ENCODE assay signal across 15 cellular contexts in genomic region chr1:18020021-18020817, GRCh38.
DNase-seq lines count a peak whose midpoint lies in the region; ATAC-seq and TF ChIP-seq lines count a peak whose summit lies in the region.
"Had no signal": no experiment of that assay in that cellular context is flagged by ENCODE, and none has a peak within 500 bp of the region (broad histone marks: within the 10 kb centered on the region; RNA-seq: fewer than 3 reads in every experiment).

No MANE protein-coding gene starts in this region.

- H3K4me1 Mint-ChIP-seq in naive thymus-derived CD4-positive, alpha-beta T cell = no peaks in the 10 kb centered on the region

- no peak overlapping the region for H3K14ac ChIP-seq in neuronal stem cell (ENCODE audit: low read length)

- peak; percentile 12 for DNase-seq in NCI-H510A treated with DMSO at 0.1 percent for 48 hours (lab: John Stamatoyannopoulos, UW)
- no peak for DNase-seq in NCI-H510A (lab: John Stamatoyannopoulos, UW)
- DNase-seq in OCI-LY7 (ENCODE audit: low spot score) = peak; percentile 50
- no peak for DNase-seq in neuronal stem cell (ENCODE audit: low spot score)
- no peak for DNase-seq in naive thymus-derived CD4-positive, alpha-beta T cell
- no peak for DNase-seq in tibial artery
- no peak for DNase-seq in NK-92 treated with Interleukin-12 subunit alpha and Interleukin-12 subunit beta, amount 100 ng/mL, for 24 hours (lab: John Stamatoyannopoulos, UW)
- DNase-seq: C1 segment of cervical spinal cord; Calu3; CD4-positive, alpha-beta T cell; DMS 273 treated with DMSO at 0.1 percent for 48 hours; GF-D8; HCEC 1CT had no signal

- no peak overlapping the region for H2BK12ac ChIP-seq in neuronal stem cell (ENCODE audit: low read length)

- intact Hi-C loops in OCI-LY7 (cut with micrococcal nuclease; ENCODE audit: unreplicated experiment) = no loop called here
- intact Hi-C loops in naive thymus-derived CD4-positive, alpha-beta T cell (cut with micrococcal nuclease) = no loop called here
- intact Hi-C loops in tibial artery (cut with DNase I; ENCODE audit: low total_unique reads) = no loop called here

- no peaks in the 10 kb centered on the region for H3K79me1 ChIP-seq in neuronal stem cell (ENCODE audit: low read depth, low read length)

- H3K18ac ChIP-seq in neuronal stem cell (ENCODE audit: low read length) = peak overlapping the region; percentile 11

- H2BK15ac ChIP-seq in neuronal stem cell (ENCODE audit: low read length) = no peak overlapping the region

- no peaks in the 10 kb centered on the region for H3K9me2 ChIP-seq in OCI-LY7 (ENCODE audit: insufficient read depth, low read length)

- H4K20me1 ChIP-seq in OCI-LY7 (ENCODE audit: insufficient read depth, low read length) = no peaks in the 10 kb centered on the region

- H2AFZ ChIP-seq in OCI-LY7 (ENCODE audit: low read length) (no peak overlapping the region), neuronal stem cell (ENCODE audit: low read length) (no peak overlapping the region)

- no peak overlapping the region for H3K9ac ChIP-seq in neuronal stem cell (ENCODE audit: low read depth, low read length, poor library complexity)

- H2BK120ac ChIP-seq in neuronal stem cell (ENCODE audit: low read depth, low read length) = no peak overlapping the region

- H3K79me2 ChIP-seq in OCI-LY7 (ENCODE audit: insufficient read depth, low read depth, low read length) = no peaks in the 10 kb centered on the region

- H3K4me2 ChIP-seq in OCI-LY7 (ENCODE audit: low read length) = peak overlapping the region; percentile 47
- H3K4me2 ChIP-seq in neuronal stem cell (ENCODE audit: insufficient read depth, low read length, poor library complexity, severe bottlenecking) = no peak overlapping the region

- ATAC-seq in esophagus mucosa = peak; percentile 36
- ATAC-seq in naive thymus-derived CD4-positive, alpha-beta T cell = no peak

- H3K4me1 ChIP-seq in OCI-LY7 (ENCODE audit: insufficient read depth, low read length, poor library complexity, severe bottlenecking) (peaks cover 22% of the 10 kb centered on the region), neuronal stem cell (ENCODE audit: control insufficient read depth in 2 of 2, insufficient read depth in 1 of 2, low read depth in 1 of 2, low read length in 2 of 2) (peaks cover 0 to 5% of the 10 kb centered on the region in 2 donors), tibial artery (no peaks in the 10 kb centered on the region)
- H3K4me1 ChIP-seq in naive thymus-derived CD4-positive, alpha-beta T cell (ENCODE audit: control insufficient read depth in 2 of 2, insufficient read depth in 2 of 2, low read length in 2 of 2) = no peaks in the 10 kb centered on the region

- WGBS in neuronal stem cell (ENCODE audit: extremely low coverage in 2 of 2, insufficient read length in 2 of 2, insufficient replicate concordance in 1 of 2), 2 donors = no CpG with 5 or more reads among the region's 7 CpGs

- H2BK5ac ChIP-seq in neuronal stem cell (ENCODE audit: low read length) = no peak overlapping the region

- H3K27me3 ChIP-seq in neuronal stem cell (ENCODE audit: control insufficient read depth in 3 of 3, insufficient read depth in 3 of 3, low read depth in 1 of 3, low read length in 3 of 3) = peaks cover 0 to 7% (median 0%) of the 10 kb centered on the region in 3 experiments
- H3K27me3 ChIP-seq in naive thymus-derived CD4-positive, alpha-beta T cell (ENCODE audit: control insufficient read depth in 2 of 2, insufficient read depth in 2 of 2, low read length in 2 of 2) = no peaks in the 10 kb centered on the region
- H3K27me3 ChIP-seq in tibial artery = peaks cover 0 to 68% of the 10 kb centered on the region in 2 donors

- no peak overlapping the region for H4K8ac ChIP-seq in neuronal stem cell (ENCODE audit: low read depth, low read length)

- H4K91ac ChIP-seq in neuronal stem cell (ENCODE audit: low read depth, low read length, poor library complexity) = no peak overlapping the region

- peaks cover 0 to 42% (median 21%) of the 10 kb centered on the region in 5 donors for H3K27me3 Mint-ChIP-seq in naive thymus-derived CD4-positive, alpha-beta T cell

- H3K9me3 ChIP-seq in OCI-LY7 (ENCODE audit: low read length) (no peaks in the 10 kb centered on the region), neuronal stem cell (replicated peaks in 1 of 2; ENCODE audit: control insufficient read depth in 2 of 2, insufficient read depth in 1 of 2, low read depth in 1 of 2, low read length in 2 of 2) (no peaks in the 10 kb centered on the region), tibial artery (no peaks in the 10 kb centered on the region)
- no peaks in the 10 kb centered on the region for H3K9me3 ChIP-seq in naive thymus-derived CD4-positive, alpha-beta T cell (ENCODE audit: control insufficient read depth in 2 of 3, low read length in 3 of 3)

- no peak overlapping the region for H3K4ac ChIP-seq in neuronal stem cell (ENCODE audit: low read length)

- peak overlapping the region; percentile 23 for H3K23ac ChIP-seq in neuronal stem cell (ENCODE audit: low read depth, low read length, poor library complexity)

- H3K27ac Mint-ChIP-seq in naive thymus-derived CD4-positive, alpha-beta T cell = no peak overlapping the region
- H3K27ac Mint-ChIP-seq: B cell; CD4-positive, alpha-beta T cell had no signal

- peaks cover 0 to 2% (median 0%) of the 10 kb centered on the region in 11 donors for H3K9me3 Mint-ChIP-seq in naive thymus-derived CD4-positive, alpha-beta T cell
- H3K9me3 Mint-ChIP-seq: CD4-positive, alpha-beta T cell had no signal

- TF ChIP-seq CTCF in OCI-LY7 (conservative IDR thresholded peaks at IDR 0.05; ENCODE audit: low read length) (no peak), tibial artery (IDR thresholded peaks at IDR 0.05) (no peak)

- POLR2A ChIA-PET in OCI-LY7 (lab: Charles Lee) = interaction anchor here (1.8 kb wide), 1 partner anchor 13 kb away, joined by 3 read pairs; no protein-coding TSS in a partner anchor
- POLR2A ChIA-PET in naive thymus-derived CD4-positive, alpha-beta T cell (lab: Charles Lee) = no interaction called here

- no peak overlapping the region for H3K4me3 Mint-ChIP-seq in naive thymus-derived CD4-positive, alpha-beta T cell
- H3K4me3 Mint-ChIP-seq: B cell; CD4-positive, alpha-beta T cell had no signal

- BruUV-seq in OCI-LY7 (replicated peaks; lab: Mats Ljungman, UMichigan) = no TSS peak

- CTCF ChIA-PET in OCI-LY7 (lab: Charles Lee; ENCODE audit: unreplicated experiment) = no interaction called here
- CTCF ChIA-PET in naive thymus-derived CD4-positive, alpha-beta T cell (lab: Charles Lee) = no interaction called here

- H3K36me3 Mint-ChIP-seq in naive thymus-derived CD4-positive, alpha-beta T cell = no peaks in the 10 kb centered on the region

- H3K4me3 ChIP-seq in OCI-LY7 (ENCODE audit: low read depth, low read length, poor library complexity, severe bottlenecking) (no peak overlapping the region), neuronal stem cell (ENCODE audit: low read length in 2 of 2) (no peak overlapping the region), tibial artery (no peak overlapping the region)
- no peak overlapping the region for H3K4me3 ChIP-seq in naive thymus-derived CD4-positive, alpha-beta T cell (ENCODE audit: low read length)

- H3K36me3 ChIP-seq in OCI-LY7 (ENCODE audit: insufficient read depth, low read length) = no peaks in the 10 kb centered on the region
- no peaks in the 10 kb centered on the region for H3K36me3 ChIP-seq in neuronal stem cell (replicated peaks in 1 of 2; ENCODE audit: control insufficient read depth in 2 of 2, insufficient read depth in 2 of 2, low read length in 2 of 2)
- no peaks in the 10 kb centered on the region for H3K36me3 ChIP-seq in naive thymus-derived CD4-positive, alpha-beta T cell (ENCODE audit: control insufficient read depth in 2 of 3, insufficient read depth in 3 of 3, low read length in 3 of 3)
- no peaks in the 10 kb centered on the region for H3K36me3 ChIP-seq in tibial artery

- no peak overlapping the region for H3K27ac ChIP-seq in OCI-LY7 (ENCODE audit: low read depth, low read length, poor library complexity, severe bottlenecking)
- H3K27ac ChIP-seq in neuronal stem cell (replicated peaks; ENCODE audit: low read length) = no peak overlapping the region
- no peak overlapping the region for H3K27ac ChIP-seq in naive thymus-derived CD4-positive, alpha-beta T cell (ENCODE audit: low read depth, low read length)
- H3K27ac ChIP-seq in tibial artery = no peak overlapping the region

- H2AK5ac ChIP-seq in neuronal stem cell (ENCODE audit: low read depth, low read length) = no peak overlapping the region

Comparison
In these comparisons a context has a peak if more than half of its experiments do, and no peak if none do; other contexts are left out.
1. DNase-seq: peak in NCI-H510A treated with DMSO at 0.1 percent for 48 hours (single experiment) and OCI-LY7 (single experiment); none in NCI-H510A (single experiment), neuronal stem cell (single experiment), naive thymus-derived CD4-positive, alpha-beta T cell (0 of 9), tibial artery (0 of 2) and NK-92 treated with Interleukin-12 subunit alpha and Interleukin-12 subunit beta, amount 100 ng/mL, for 24 hours (single experiment).